1 cellular context compared by ENCODE assay signal in the genomic region with DNA sequence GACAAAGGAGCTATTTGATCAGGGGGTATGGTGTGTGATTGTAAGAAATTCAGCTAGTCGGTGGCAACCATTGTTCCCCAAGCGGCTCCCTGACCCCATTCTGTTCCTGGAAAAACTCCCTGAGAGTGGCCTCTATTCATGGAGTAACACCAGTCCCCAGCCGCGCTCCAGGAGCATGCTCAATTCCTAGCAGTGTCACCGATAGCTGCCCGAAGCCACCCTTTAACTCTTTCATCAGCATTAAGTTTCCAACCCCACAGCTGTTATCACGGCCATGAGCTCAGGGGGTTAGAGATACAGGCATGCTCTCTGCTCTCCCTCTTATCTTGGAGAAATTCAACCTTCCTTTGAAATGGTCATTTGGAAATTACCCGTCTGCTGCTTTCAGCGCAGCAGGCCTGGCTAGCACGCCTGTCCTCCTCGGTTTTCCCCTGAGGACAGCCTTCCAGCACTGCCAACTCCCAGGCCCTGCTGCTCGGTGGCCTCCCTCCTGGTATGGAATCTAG.
A peak's percentile ranks its signal among the peaks of the same experiment; 100 is the strongest.
TF ChIP-seq lines count a peak whose summit lies in the region.

No MANE protein-coding gene starts in this region.

TF ChIP-seq in HepG2, 621 proteins besides CTCF, POLR2A, EP300 and RAD21:
- TF ChIP-seq ERF (CRISPR knock-in tag; IDR thresholded peaks at IDR 0.05), result no peak
- TF ChIP-seq ZNF207 (IDR thresholded peaks at IDR 0.05; ENCODE audit: borderline replicate concordance), result no peak
- TF ChIP-seq ARNT2 (CRISPR knock-in tag; IDR thresholded peaks at IDR 0.05; ENCODE audit: low read depth), result no peak
- TF ChIP-seq TAF15 (IDR thresholded peaks at IDR 0.05; ENCODE audit: low read depth, low read length, poor library complexity, severe bottlenecking), result no peak
- TF ChIP-seq, protein P1, sequence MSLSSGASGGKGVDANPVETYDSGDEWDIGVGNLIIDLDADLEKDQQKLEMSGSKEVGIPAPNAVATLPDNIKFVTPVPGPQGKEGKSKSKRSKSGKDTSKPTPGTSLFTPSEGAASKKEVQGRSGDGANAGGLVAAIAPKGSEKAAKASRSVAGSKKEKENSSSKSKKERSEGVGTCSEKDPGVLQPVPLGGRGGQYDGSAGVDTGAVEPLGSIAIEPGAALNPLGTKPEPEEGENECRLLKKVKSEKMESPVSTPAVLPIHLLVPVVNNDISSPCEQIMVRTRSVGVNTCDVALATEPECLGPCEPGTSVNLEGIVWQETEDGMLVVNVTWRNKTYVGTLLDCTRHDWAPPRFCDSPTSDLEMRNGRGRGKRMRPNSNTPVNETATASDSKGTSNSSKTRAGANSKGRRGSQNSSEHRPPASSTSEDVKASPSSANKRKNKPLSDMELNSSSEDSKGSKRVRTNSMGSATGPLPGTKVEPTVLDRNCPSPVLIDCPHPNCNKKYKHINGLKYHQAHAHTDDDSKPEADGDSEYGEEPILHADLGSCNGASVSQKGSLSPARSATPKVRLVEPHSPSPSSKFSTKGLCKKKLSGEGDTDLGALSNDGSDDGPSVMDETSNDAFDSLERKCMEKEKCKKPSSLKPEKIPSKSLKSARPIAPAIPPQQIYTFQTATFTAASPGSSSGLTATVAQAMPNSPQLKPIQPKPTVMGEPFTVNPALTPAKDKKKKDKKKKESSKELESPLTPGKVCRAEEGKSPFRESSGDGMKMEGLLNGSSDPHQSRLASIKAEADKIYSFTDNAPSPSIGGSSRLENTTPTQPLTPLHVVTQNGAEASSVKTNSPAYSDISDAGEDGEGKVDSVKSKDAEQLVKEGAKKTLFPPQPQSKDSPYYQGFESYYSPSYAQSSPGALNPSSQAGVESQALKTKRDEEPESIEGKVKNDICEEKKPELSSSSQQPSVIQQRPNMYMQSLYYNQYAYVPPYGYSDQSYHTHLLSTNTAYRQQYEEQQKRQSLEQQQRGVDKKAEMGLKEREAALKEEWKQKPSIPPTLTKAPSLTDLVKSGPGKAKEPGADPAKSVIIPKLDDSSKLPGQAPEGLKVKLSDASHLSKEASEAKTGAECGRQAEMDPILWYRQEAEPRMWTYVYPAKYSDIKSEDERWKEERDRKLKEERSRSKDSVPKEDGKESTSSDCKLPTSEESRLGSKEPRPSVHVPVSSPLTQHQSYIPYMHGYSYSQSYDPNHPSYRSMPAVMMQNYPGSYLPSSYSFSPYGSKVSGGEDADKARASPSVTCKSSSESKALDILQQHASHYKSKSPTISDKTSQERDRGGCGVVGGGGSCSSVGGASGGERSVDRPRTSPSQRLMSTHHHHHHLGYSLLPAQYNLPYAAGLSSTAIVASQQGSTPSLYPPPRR (CRISPR knock-in tag; IDR thresholded peaks at IDR 0.05; ENCODE audit: borderline replicate concordance), result no peak
- TF ChIP-seq, protein P2, sequence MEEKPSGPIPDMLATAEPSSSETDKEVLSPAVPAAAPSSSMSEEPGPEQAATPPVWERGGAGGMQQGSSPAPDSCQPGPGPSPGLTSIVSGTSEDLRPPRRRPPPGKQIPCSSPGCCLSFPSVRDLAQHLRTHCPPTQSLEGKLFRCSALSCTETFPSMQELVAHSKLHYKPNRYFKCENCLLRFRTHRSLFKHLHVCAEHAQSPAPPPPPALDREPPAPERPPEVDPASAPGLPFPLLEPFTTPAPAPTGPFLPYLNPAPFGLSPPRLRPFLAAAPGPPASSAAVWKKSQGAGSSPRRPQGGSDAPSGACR (CRISPR knock-in tag; IDR thresholded peaks at IDR 0.05), result no peak
- no peak for TF ChIP-seq BHLHE40 (IDR thresholded peaks at IDR 0.05; ENCODE audit: low read length)
- TF ChIP-seq NPAS2 (CRISPR knock-in tag; IDR thresholded peaks at IDR 0.05; ENCODE audit: borderline replicate concordance), result no peak
- TF ChIP-seq, protein P3, sequence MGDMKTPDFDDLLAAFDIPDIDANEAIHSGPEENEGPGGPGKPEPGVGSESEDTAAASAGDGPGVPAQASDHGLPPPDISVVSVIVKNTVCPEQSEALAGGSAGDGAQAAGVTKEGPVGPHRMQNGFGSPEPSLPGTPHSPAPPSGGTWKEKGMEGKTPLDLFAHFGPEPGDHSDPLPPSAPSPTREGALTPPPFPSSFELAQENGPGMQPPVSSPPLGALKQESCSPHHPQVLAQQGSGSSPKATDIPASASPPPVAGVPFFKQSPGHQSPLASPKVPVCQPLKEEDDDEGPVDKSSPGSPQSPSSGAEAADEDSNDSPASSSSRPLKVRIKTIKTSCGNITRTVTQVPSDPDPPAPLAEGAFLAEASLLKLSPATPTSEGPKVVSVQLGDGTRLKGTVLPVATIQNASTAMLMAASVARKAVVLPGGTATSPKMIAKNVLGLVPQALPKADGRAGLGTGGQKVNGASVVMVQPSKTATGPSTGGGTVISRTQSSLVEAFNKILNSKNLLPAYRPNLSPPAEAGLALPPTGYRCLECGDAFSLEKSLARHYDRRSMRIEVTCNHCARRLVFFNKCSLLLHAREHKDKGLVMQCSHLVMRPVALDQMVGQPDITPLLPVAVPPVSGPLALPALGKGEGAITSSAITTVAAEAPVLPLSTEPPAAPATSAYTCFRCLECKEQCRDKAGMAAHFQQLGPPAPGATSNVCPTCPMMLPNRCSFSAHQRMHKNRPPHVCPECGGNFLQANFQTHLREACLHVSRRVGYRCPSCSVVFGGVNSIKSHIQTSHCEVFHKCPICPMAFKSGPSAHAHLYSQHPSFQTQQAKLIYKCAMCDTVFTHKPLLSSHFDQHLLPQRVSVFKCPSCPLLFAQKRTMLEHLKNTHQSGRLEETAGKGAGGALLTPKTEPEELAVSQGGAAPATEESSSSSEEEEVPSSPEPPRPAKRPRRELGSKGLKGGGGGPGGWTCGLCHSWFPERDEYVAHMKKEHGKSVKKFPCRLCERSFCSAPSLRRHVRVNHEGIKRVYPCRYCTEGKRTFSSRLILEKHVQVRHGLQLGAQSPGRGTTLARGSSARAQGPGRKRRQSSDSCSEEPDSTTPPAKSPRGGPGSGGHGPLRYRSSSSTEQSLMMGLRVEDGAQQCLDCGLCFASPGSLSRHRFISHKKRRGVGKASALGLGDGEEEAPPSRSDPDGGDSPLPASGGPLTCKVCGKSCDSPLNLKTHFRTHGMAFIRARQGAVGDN (CRISPR knock-in tag; IDR thresholded peaks at IDR 0.05), result 0 out of 2 replicates have a peak, but pooled peaks have one; percentile 12
- no peak for TF ChIP-seq KDM1A (CRISPR knock-in tag; IDR thresholded peaks at IDR 0.05)
- no peak for TF ChIP-seq HNRNPUL1 (IDR thresholded peaks at IDR 0.05; ENCODE audit: low read depth, low read length)
- peak; percentile 68; the same call in 1 of the 2 replicates for TF ChIP-seq ZNF652 (CRISPR knock-in tag; IDR thresholded peaks at IDR 0.05; ENCODE audit: borderline replicate concordance, low read depth)
- no peak for TF ChIP-seq PHF8 (CRISPR knock-in tag; IDR thresholded peaks at IDR 0.05)
- no peak for TF ChIP-seq ZBTB42 (CRISPR knock-in tag; IDR thresholded peaks at IDR 0.05)
